ENCODE assay signal across 1 cellular context in the genomic region with DNA sequence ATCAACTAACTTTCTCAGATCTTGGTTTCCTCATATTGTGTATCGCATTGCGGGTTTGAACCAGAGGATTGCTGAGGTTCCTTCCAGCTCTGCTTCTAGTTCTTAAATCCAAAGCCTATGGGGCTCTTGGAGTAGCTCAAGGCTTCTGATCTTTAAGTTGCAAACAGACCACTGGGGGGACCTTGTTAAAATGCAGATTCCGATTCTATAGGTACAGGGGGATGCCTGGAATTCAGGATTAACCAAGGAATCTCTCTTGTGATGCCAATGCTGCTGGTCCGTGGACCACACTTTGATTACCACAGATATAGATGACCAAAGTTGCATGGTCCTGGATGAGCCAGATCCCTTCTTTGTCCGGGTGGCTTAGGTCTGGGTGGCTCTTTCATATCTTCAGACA.
TF ChIP-seq lines count a peak whose summit lies in the region.

No MANE protein-coding gene starts in this region.

TF ChIP-seq in WTC11, 78 proteins besides CTCF, POLR2A, EP300 and RAD21 (continued from another document):
- TF ChIP-seq, protein P1, sequence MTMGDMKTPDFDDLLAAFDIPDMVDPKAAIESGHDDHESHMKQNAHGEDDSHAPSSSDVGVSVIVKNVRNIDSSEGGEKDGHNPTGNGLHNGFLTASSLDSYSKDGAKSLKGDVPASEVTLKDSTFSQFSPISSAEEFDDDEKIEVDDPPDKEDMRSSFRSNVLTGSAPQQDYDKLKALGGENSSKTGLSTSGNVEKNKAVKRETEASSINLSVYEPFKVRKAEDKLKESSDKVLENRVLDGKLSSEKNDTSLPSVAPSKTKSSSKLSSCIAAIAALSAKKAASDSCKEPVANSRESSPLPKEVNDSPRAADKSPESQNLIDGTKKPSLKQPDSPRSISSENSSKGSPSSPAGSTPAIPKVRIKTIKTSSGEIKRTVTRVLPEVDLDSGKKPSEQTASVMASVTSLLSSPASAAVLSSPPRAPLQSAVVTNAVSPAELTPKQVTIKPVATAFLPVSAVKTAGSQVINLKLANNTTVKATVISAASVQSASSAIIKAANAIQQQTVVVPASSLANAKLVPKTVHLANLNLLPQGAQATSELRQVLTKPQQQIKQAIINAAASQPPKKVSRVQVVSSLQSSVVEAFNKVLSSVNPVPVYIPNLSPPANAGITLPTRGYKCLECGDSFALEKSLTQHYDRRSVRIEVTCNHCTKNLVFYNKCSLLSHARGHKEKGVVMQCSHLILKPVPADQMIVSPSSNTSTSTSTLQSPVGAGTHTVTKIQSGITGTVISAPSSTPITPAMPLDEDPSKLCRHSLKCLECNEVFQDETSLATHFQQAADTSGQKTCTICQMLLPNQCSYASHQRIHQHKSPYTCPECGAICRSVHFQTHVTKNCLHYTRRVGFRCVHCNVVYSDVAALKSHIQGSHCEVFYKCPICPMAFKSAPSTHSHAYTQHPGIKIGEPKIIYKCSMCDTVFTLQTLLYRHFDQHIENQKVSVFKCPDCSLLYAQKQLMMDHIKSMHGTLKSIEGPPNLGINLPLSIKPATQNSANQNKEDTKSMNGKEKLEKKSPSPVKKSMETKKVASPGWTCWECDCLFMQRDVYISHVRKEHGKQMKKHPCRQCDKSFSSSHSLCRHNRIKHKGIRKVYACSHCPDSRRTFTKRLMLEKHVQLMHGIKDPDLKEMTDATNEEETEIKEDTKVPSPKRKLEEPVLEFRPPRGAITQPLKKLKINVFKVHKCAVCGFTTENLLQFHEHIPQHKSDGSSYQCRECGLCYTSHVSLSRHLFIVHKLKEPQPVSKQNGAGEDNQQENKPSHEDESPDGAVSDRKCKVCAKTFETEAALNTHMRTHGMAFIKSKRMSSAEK (CRISPR knock-in tag; IDR thresholded peaks at IDR 0.05; ENCODE audit: borderline replicate concordance) = no peak
- TF ChIP-seq ZNF219 (CRISPR knock-in tag; IDR thresholded peaks at IDR 0.05; ENCODE audit: borderline replicate concordance) = no peak
TF ChIP-seq in WTC11: peak in this region for 0.
